21 cellular contexts compared by ENCODE assay signal in the genomic region with DNA sequence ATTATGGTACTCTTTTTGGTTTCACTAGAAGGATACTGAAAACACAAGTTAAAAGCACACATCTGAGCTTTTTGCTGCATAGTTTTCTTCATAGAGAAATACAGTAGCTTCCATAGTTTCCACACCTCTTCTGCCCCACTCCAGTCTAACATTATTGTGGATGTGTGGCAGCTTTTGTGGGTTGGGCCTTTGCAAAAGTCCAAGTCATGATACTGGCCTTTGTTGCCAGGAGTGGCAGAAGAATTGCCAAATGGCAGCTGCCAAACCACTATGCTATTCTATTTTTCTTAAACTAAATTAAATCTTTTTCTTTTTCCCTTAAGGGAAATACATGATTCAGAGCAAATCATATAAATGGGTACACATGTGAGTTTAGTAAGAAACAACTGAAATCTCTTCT.
A peak's percentile ranks its signal among the peaks of the same experiment; 100 is the strongest.
DNase-seq lines count a peak whose midpoint lies in the region; TF ChIP-seq lines count a peak whose summit lies in the region.
"Had no signal": no experiment of that assay in that cellular context is flagged by ENCODE, and none has a peak within 500 bp of the region (broad histone marks: within the 10 kb centered on the region; RNA-seq: fewer than 3 reads in every experiment).

No MANE protein-coding gene starts in this region.

- H2BK120ac ChIP-seq in mesenchymal stem cell (ENCODE audit: low read depth, low read length), result no peak overlapping the region

- no peak overlapping the region for H3K4ac ChIP-seq in mesenchymal stem cell (ENCODE audit: low read depth in 1 of 2, low read length in 2 of 2)

- H2BK5ac ChIP-seq in mesenchymal stem cell (ENCODE audit: low read depth, low read length, poor library complexity, severe bottlenecking), result no peak overlapping the region

- H3K4me1 ChIP-seq in ascending aorta (peaks cover 4 to 36% of the 10 kb centered on the region in 2 donors), mesenchymal stem cell (ENCODE audit: control insufficient read depth, insufficient read depth, low read depth, low read length) (peaks cover 2% of the 10 kb centered on the region)
- H3K4me1 ChIP-seq: body of pancreas, HAP-1 had no signal

- H3K27ac ChIP-seq in ascending aorta (peak overlapping the region; percentile 53 to 74), mesenchymal stem cell (ENCODE audit: low read length, poor library complexity, severe bottlenecking) (no peak overlapping the region)
- H3K27ac ChIP-seq: body of pancreas, KMS-11 had no signal

- DNase-seq in AG08395 (ENCODE audit: low spot score) (peak; percentile 35), H4 (ENCODE audit: low spot score) (peak; percentile 22), ascending aorta (ENCODE audit: low spot score in 2 of 2) (no peak), mesenchymal stem cell (no peak), inferior parietal cortex (ENCODE audit: extremely low spot score) (no peak), NCI-H524 treated with DMSO at 0.1 percent for 48 hours (lab: John Stamatoyannopoulos, UW) (no peak), HT-29 (ENCODE audit: low spot score) (no peak)
- DNase-seq in stimulated activated CD4-positive, alpha-beta T cell treated with anti-CD3 and anti-CD28 coated beads, Interleukin-4, amount 100 ng/mL, for 24 hours, result no peak
- DNase-seq: activated CD4-positive, alpha-beta T cell treated with anti-CD3 and anti-CD28 coated beads, Interleukin-2, amount 50 U/mL, for 48 hours; activated naive CD8-positive, alpha-beta T cell treated with anti-CD3 and anti-CD28 coated beads, Interleukin-2, amount 10 ng/mL, durations not matched to agents 7 days and 5 days; body of pancreas; effector CD8-positive, alpha-beta T cell; erythroblast; NCI-H1105; NCI-H2029; NCI-H510A; nephron progenitor cell; posterior cingulate gyrus; T-helper 9 cell had no signal

- H3K4me3 ChIP-seq in ascending aorta, result peak overlapping the region in 1 of 2 donors; percentile 23
- no peak overlapping the region for H3K4me3 ChIP-seq in mesenchymal stem cell (ENCODE audit: insufficient read depth in 1 of 2, low read depth in 1 of 2, low read length in 2 of 2)
- H3K4me3 ChIP-seq: body of pancreas, HAP-1 had no signal

- H4K8ac ChIP-seq in mesenchymal stem cell (ENCODE audit: low read length), result no peak overlapping the region

- H3K23ac ChIP-seq in mesenchymal stem cell (ENCODE audit: low read length in 2 of 2), result no peak overlapping the region

- peaks cover 16% of the 10 kb centered on the region for H3K79me1 ChIP-seq in mesenchymal stem cell (replicated peaks; ENCODE audit: low read length, poor library complexity, severe bottlenecking)

- H2BK15ac ChIP-seq in mesenchymal stem cell (ENCODE audit: low read depth, poor library complexity, severe bottlenecking), result no peak overlapping the region

- intact Hi-C loops in ascending aorta (cut with DNase I), result no loop called here

- TF ChIP-seq CTCF in ascending aorta (IDR thresholded peaks at IDR 0.05), result no peak

- H3K18ac ChIP-seq in mesenchymal stem cell (ENCODE audit: low read depth in 1 of 2, low read length in 2 of 2), result no peak overlapping the region

- H3K4me2 ChIP-seq in mesenchymal stem cell (ENCODE audit: low read length, poor library complexity, severe bottlenecking), result no peak overlapping the region
- H3K4me2 ChIP-seq: KMS-11 had no signal

- no peak overlapping the region for H4K91ac ChIP-seq in mesenchymal stem cell (ENCODE audit: low read length)

- H3K9ac ChIP-seq in mesenchymal stem cell (ENCODE audit: low read length), result peak overlapping the region; percentile 56
- H3K9ac ChIP-seq: KMS-11 had no signal

- H3K9me3 ChIP-seq in ascending aorta (no peaks in the 10 kb centered on the region), mesenchymal stem cell (ENCODE audit: control insufficient read depth, low read length) (no peaks in the 10 kb centered on the region)
- H3K9me3 ChIP-seq: body of pancreas, HAP-1 had no signal

- H3K36me3 ChIP-seq in ascending aorta (no peaks in the 10 kb centered on the region), mesenchymal stem cell (ENCODE audit: control insufficient read depth in 1 of 2, insufficient read depth in 2 of 2, low read depth in 1 of 2, low read length in 2 of 2) (no peaks in the 10 kb centered on the region)
- H3K36me3 ChIP-seq: HAP-1 had no signal

- no peak overlapping the region for H2AK5ac ChIP-seq in mesenchymal stem cell (ENCODE audit: low read length, severe bottlenecking)

- no peak overlapping the region for H2BK12ac ChIP-seq in mesenchymal stem cell (ENCODE audit: low read length in 2 of 2)

- no peaks in the 10 kb centered on the region for H3K27me3 ChIP-seq in ascending aorta
- H3K27me3 ChIP-seq in mesenchymal stem cell (ENCODE audit: control insufficient read depth in 1 of 2, insufficient read depth in 1 of 2, low read length in 2 of 2), result no peaks in the 10 kb centered on the region
- H3K27me3 ChIP-seq: body of pancreas had no signal

- H2AFZ ChIP-seq in mesenchymal stem cell (ENCODE audit: low read depth, low read length), result no peak overlapping the region

- no peak overlapping the region for H3K14ac ChIP-seq in mesenchymal stem cell (ENCODE audit: low read length in 2 of 2)

Comparison
In these comparisons a context has a peak if more than half of its experiments do, and no peak if none do; other contexts are left out.
1. DNase-seq: peak in AG08395 (single experiment) and H4 (single experiment); none in ascending aorta (0 of 2), mesenchymal stem cell (single experiment), inferior parietal cortex (single experiment), NCI-H524 treated with DMSO at 0.1 percent for 48 hours (single experiment), HT-29 (single experiment) and stimulated activated CD4-positive, alpha-beta T cell treated with anti-CD3 and anti-CD28 coated beads, Interleukin-4, amount 100 ng/mL, for 24 hours (single experiment).